In the genomic region with DNA sequence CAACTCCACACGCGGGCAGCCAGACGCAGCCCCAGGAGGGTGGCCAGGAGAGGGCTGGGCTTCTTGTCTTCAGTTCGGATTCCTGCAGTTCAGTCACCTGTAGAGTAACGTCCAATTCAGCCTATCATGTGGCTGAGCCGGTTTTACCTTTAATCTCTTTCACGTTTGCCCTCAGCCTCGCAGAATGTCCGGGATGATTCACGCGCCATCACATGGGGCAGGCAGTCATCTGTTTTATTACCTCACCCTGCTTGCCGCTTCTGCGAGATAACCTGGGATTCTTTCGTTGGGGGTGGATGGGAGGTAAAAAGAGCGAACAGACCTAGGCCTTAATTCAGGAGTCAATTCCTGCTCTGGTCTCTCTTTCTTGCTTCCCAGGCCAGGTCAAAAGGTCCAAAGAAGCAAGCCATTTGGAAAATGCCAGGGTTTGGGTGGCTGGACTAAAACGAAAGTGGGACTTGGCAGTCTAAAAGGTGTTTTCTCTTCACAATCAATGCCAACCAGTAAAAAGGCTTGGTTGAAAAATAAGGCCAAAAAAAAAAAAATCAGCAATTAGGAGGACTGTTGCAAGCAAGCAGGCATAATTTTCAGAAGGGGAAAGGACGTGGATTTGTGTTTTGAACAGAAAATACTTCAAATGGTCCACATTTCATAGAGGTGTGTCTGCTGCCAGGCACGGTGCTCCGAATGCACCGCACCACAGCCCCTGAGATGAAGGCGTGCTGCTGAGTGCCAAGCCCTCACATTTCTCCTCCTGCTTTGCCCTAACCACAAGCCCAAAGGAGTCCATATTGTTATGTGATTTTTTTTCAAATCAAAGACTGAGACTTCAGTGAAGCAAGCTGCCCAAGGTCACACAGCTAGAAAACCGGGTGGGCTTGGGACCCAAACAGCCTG, we compare ENCODE assay signal across 1 cellular context.
TF ChIP-seq lines count a peak whose summit lies in the region.

No MANE protein-coding gene starts in this region.

TF ChIP-seq in HepG2, 621 proteins besides CTCF, POLR2A, EP300 and RAD21 (continued from another document and continues in another):
- TF ChIP-seq SP5 (CRISPR knock-in tag; IDR thresholded peaks at IDR 0.05; ENCODE audit: borderline replicate concordance, low read depth), result no peak
- TF ChIP-seq, protein P1, sequence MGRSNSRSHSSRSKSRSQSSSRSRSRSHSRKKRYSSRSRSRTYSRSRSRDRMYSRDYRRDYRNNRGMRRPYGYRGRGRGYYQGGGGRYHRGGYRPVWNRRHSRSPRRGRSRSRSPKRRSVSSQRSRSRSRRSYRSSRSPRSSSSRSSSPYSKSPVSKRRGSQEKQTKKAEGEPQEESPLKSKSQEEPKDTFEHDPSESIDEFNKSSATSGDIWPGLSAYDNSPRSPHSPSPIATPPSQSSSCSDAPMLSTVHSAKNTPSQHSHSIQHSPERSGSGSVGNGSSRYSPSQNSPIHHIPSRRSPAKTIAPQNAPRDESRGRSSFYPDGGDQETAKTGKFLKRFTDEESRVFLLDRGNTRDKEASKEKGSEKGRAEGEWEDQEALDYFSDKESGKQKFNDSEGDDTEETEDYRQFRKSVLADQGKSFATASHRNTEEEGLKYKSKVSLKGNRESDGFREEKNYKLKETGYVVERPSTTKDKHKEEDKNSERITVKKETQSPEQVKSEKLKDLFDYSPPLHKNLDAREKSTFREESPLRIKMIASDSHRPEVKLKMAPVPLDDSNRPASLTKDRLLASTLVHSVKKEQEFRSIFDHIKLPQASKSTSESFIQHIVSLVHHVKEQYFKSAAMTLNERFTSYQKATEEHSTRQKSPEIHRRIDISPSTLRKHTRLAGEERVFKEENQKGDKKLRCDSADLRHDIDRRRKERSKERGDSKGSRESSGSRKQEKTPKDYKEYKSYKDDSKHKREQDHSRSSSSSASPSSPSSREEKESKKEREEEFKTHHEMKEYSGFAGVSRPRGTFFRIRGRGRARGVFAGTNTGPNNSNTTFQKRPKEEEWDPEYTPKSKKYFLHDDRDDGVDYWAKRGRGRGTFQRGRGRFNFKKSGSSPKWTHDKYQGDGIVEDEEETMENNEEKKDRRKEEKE (IDR thresholded peaks at IDR 0.05), result no peak
- no peak for TF ChIP-seq CHD4 (IDR thresholded peaks at IDR 0.05; ENCODE audit: borderline replicate concordance, low read length)
- TF ChIP-seq JUNB (CRISPR knock-in tag; IDR thresholded peaks at IDR 0.05; ENCODE audit: borderline replicate concordance), result no peak
- TF ChIP-seq, protein P2, sequence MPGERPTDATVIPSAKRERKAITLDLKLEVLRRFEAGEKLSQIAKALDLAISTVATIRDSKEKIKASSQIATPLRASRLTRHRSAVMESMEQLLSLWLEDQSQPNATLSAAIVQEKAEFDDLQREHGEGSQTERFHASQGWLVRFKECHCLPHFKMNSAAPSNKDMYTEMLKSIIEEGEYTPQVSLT (CRISPR knock-in tag; IDR thresholded peaks at IDR 0.05; ENCODE audit: borderline replicate concordance, low read depth), result no peak
- TF ChIP-seq EZH2 (conservative IDR thresholded peaks at IDR 0.05; ENCODE audit: low read depth, low read length), result no peak
- TF ChIP-seq SMARCC2 (IDR thresholded peaks at IDR 0.05), result no peak
- TF ChIP-seq, protein P3, sequence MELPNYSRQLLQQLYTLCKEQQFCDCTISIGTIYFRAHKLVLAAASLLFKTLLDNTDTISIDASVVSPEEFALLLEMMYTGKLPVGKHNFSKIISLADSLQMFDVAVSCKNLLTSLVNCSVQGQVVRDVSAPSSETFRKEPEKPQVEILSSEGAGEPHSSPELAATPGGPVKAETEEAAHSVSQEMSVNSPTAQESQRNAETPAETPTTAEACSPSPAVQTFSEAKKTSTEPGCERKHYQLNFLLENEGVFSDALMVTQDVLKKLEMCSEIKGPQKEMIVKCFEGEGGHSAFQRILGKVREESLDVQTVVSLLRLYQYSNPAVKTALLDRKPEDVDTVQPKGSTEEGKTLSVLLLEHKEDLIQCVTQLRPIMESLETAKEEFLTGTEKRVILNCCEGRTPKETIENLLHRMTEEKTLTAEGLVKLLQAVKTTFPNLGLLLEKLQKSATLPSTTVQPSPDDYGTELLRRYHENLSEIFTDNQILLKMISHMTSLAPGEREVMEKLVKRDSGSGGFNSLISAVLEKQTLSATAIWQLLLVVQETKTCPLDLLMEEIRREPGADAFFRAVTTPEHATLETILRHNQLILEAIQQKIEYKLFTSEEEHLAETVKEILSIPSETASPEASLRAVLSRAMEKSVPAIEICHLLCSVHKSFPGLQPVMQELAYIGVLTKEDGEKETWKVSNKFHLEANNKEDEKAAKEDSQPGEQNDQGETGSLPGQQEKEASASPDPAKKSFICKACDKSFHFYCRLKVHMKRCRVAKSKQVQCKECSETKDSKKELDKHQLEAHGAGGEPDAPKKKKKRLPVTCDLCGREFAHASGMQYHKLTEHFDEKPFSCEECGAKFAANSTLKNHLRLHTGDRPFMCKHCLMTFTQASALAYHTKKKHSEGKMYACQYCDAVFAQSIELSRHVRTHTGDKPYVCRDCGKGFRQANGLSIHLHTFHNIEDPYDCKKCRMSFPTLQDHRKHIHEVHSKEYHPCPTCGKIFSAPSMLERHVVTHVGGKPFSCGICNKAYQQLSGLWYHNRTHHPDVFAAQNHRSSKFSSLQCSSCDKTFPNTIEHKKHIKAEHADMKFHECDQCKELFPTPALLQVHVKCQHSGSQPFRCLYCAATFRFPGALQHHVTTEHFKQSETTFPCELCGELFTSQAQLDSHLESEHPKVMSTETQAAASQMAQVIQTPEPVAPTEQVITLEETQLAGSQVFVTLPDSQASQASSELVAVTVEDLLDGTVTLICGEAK (IDR thresholded peaks at IDR 0.05), result no peak
- TF ChIP-seq, protein P3 (CRISPR knock-in tag; IDR thresholded peaks at IDR 0.05), result peak; percentile 53
- no peak for TF ChIP-seq HOXA9 (CRISPR knock-in tag; IDR thresholded peaks at IDR 0.05; ENCODE audit: borderline replicate concordance)
- no peak for TF ChIP-seq ZNF761 (CRISPR knock-in tag; conservative IDR thresholded peaks at IDR 0.05)
- 0 out of 2 replicates have a peak, but pooled peaks have one; percentile 49 for TF ChIP-seq NFYB (CRISPR knock-in tag; IDR thresholded peaks at IDR 0.05)
- TF ChIP-seq, protein P4, sequence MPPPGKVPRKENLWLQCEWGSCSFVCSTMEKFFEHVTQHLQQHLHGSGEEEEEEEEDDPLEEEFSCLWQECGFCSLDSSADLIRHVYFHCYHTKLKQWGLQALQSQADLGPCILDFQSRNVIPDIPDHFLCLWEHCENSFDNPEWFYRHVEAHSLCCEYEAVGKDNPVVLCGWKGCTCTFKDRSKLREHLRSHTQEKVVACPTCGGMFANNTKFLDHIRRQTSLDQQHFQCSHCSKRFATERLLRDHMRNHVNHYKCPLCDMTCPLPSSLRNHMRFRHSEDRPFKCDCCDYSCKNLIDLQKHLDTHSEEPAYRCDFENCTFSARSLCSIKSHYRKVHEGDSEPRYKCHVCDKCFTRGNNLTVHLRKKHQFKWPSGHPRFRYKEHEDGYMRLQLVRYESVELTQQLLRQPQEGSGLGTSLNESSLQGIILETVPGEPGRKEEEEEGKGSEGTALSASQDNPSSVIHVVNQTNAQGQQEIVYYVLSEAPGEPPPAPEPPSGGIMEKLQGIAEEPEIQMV (CRISPR knock-in tag; IDR thresholded peaks at IDR 0.05; ENCODE audit: low read depth), result 0 out of 2 replicates have a peak, but pooled peaks have one; percentile 53
- TF ChIP-seq XRCC5 (optimal IDR thresholded peaks at IDR 0.05; ENCODE audit: low read length), result no peak
- no peak for TF ChIP-seq ADNP (CRISPR knock-in tag; IDR thresholded peaks at IDR 0.05)
- TF ChIP-seq SATB2 (CRISPR knock-in tag; IDR thresholded peaks at IDR 0.05), result no peak
- TF ChIP-seq BRD4 (CRISPR knock-in tag; IDR thresholded peaks at IDR 0.05), result no peak
- TF ChIP-seq SP140L (CRISPR knock-in tag; IDR thresholded peaks at IDR 0.05; ENCODE audit: borderline replicate concordance), result no peak
- TF ChIP-seq, protein P5, sequence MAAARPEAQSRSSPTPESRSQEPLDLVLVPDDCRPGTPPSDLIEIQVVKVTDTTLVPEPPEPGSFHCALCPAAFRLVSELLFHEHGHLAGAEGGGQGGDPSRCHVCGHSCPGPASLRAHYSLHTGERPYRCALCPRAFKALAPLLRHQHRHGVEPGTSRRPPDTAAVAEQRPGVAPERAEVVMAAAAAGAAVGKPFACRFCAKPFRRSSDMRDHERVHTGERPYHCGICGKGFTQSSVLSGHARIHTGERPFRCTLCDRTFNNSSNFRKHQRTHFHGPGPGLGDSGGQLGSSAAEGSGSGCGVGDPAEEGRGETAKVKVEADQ (CRISPR knock-in tag; IDR thresholded peaks at IDR 0.05; ENCODE audit: borderline replicate concordance), result 0 out of 2 replicates have a peak, but pooled peaks have one; percentile 55
- no peak for TF ChIP-seq RXRB (CRISPR knock-in tag; IDR thresholded peaks at IDR 0.05; ENCODE audit: borderline replicate concordance)
- TF ChIP-seq FOXA1 (IDR thresholded peaks at IDR 0.05), result no peak
- no peak for TF ChIP-seq FOXA1 (CRISPR knock-in tag; IDR thresholded peaks at IDR 0.05)
- TF ChIP-seq, protein P6, sequence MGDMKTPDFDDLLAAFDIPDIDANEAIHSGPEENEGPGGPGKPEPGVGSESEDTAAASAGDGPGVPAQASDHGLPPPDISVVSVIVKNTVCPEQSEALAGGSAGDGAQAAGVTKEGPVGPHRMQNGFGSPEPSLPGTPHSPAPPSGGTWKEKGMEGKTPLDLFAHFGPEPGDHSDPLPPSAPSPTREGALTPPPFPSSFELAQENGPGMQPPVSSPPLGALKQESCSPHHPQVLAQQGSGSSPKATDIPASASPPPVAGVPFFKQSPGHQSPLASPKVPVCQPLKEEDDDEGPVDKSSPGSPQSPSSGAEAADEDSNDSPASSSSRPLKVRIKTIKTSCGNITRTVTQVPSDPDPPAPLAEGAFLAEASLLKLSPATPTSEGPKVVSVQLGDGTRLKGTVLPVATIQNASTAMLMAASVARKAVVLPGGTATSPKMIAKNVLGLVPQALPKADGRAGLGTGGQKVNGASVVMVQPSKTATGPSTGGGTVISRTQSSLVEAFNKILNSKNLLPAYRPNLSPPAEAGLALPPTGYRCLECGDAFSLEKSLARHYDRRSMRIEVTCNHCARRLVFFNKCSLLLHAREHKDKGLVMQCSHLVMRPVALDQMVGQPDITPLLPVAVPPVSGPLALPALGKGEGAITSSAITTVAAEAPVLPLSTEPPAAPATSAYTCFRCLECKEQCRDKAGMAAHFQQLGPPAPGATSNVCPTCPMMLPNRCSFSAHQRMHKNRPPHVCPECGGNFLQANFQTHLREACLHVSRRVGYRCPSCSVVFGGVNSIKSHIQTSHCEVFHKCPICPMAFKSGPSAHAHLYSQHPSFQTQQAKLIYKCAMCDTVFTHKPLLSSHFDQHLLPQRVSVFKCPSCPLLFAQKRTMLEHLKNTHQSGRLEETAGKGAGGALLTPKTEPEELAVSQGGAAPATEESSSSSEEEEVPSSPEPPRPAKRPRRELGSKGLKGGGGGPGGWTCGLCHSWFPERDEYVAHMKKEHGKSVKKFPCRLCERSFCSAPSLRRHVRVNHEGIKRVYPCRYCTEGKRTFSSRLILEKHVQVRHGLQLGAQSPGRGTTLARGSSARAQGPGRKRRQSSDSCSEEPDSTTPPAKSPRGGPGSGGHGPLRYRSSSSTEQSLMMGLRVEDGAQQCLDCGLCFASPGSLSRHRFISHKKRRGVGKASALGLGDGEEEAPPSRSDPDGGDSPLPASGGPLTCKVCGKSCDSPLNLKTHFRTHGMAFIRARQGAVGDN (CRISPR knock-in tag; IDR thresholded peaks at IDR 0.05), result peak; percentile 62
- no peak for TF ChIP-seq TEAD2 (CRISPR knock-in tag; IDR thresholded peaks at IDR 0.05)
- TF ChIP-seq MED13 (CRISPR knock-in tag; IDR thresholded peaks at IDR 0.05), result no peak
- TF ChIP-seq ZFX (CRISPR knock-in tag; IDR thresholded peaks at IDR 0.05; ENCODE audit: low read depth), result peak; percentile 46; the same call in 1 of the 2 replicates
- TF ChIP-seq SPEN (CRISPR knock-in tag; IDR thresholded peaks at IDR 0.05; ENCODE audit: low read depth), result no peak
- TF ChIP-seq, protein P7, sequence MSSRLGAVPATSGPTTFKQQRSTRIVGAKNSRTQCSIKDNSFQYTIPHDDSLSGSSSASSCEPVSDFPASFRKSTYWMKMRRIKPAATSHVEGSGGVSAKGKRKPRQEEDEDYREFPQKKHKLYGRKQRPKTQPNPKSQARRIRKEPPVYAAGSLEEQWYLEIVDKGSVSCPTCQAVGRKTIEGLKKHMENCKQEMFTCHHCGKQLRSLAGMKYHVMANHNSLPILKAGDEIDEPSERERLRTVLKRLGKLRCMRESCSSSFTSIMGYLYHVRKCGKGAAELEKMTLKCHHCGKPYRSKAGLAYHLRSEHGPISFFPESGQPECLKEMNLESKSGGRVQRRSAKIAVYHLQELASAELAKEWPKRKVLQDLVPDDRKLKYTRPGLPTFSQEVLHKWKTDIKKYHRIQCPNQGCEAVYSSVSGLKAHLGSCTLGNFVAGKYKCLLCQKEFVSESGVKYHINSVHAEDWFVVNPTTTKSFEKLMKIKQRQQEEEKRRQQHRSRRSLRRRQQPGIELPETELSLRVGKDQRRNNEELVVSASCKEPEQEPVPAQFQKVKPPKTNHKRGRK (CRISPR knock-in tag; IDR thresholded peaks at IDR 0.05), result no peak
- TF ChIP-seq, protein P8, sequence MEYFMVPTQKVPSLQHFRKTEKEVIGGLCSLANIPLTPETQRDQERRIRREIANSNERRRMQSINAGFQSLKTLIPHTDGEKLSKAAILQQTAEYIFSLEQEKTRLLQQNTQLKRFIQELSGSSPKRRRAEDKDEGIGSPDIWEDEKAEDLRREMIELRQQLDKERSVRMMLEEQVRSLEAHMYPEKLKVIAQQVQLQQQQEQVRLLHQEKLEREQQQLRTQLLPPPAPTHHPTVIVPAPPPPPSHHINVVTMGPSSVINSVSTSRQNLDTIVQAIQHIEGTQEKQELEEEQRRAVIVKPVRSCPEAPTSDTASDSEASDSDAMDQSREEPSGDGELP (IDR thresholded peaks at IDR 0.05; ENCODE audit: borderline replicate concordance, low read depth), result peak; percentile 75; the same call in 1 of the 2 replicates
- TF ChIP-seq FOXK2 (IDR thresholded peaks at IDR 0.05), result no peak
